ENCODE assay signal across 21 cellular contexts in the genomic region with DNA sequence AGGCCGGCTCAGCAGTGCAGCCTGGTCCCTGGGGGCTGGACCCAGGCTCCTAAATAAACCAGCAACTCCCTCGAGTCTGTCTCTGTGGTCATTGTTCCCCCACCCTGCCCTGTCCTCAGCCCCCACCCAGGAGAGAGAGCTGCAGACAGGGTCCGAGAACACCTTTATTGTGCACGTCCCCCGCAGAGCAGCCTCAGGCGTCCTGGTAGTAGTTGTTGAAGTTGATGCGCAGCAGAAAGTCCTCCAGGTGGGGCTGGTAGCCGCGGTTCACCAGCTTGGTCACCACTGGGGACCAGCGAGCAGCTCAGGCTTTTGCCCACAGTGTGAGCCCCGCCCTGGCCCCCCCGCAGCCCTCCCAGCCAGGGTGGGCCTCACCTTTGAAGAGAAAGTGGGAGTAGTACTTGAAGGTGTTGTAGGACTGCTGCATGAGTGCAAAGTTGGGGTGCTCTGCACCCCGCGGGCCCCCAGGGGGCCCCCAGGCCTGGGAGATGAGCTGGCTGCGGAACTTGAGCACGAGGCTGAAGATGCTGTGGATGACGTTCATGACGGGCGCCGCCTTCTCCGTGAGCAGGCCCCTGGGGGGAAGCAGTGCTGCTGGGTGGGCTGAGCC.
"Had no signal": no experiment of that assay in that cellular context is flagged by ENCODE, and none has a peak within 500 bp of the region (broad histone marks: within the 10 kb centered on the region; RNA-seq: fewer than 3 reads in every experiment).

No MANE protein-coding gene starts in this region.

- ATAC-seq: activated CD4-positive, alpha-beta T cell treated with anti-CD3 and anti-CD28 coated beads for 36 hours; activated CD8-positive, alpha-beta T cell treated with anti-CD3 and anti-CD28 coated beads, Interleukin-2, amount 10 ng/mL, durations not matched to agents 7 days and 5 days; activated T-helper 17 cell treated with anti-CD3 and anti-CD28 coated beads, Interleukin-2, amount 50 U/mL, for 72 hours; gastroesophageal sphincter had no signal

- H3K27me3 Mint-ChIP-seq: activated CD4-positive, alpha-beta T cell treated with anti-CD3 and anti-CD28 coated beads for 36 hours; activated T-helper 17 cell treated with anti-CD3 and anti-CD28 coated beads, Interleukin-2, amount 50 U/mL, for 72 hours; central memory CD8-positive, alpha-beta T cell; naive thymus-derived CD8-positive, alpha-beta T cell; type B pancreatic cell had no signal

- H3K9me3 Mint-ChIP-seq: activated naive CD4-positive, alpha-beta T cell treated with anti-CD3 and anti-CD28 coated beads for 36 hours; activated T-helper 17 cell treated with anti-CD3 and anti-CD28 coated beads, Interleukin-2, amount 50 U/mL, for 72 hours; central memory CD8-positive, alpha-beta T cell; naive thymus-derived CD8-positive, alpha-beta T cell; type B pancreatic cell had no signal

- H3K27ac Mint-ChIP-seq: activated CD4-positive, alpha-beta T cell treated with anti-CD3 and anti-CD28 coated beads for 36 hours; activated CD8-positive, alpha-beta T cell treated with anti-CD3 and anti-CD28 coated beads, Interleukin-2, amount 10 ng/mL, durations not matched to agents 7 days and 5 days; activated naive CD4-positive, alpha-beta T cell treated with anti-CD3 and anti-CD28 coated beads for 36 hours; activated T-helper 17 cell treated with anti-CD3 and anti-CD28 coated beads, Interleukin-2, amount 50 U/mL, for 72 hours; type B pancreatic cell had no signal

- H3K4me1 ChIP-seq: adrenal gland, prostate gland, spleen had no signal

- H3K27me3 ChIP-seq: adrenal gland, gastroesophageal sphincter, right lobe of liver, spleen had no signal

- H3K4me3 ChIP-seq: adrenal gland, gastroesophageal sphincter, prostate gland, right lobe of liver, spleen had no signal

- DNase-seq: activated CD4-positive, alpha-beta T cell treated with anti-CD3 and anti-CD28 coated beads for 36 hours; activated CD8-positive, alpha-beta T cell treated with anti-CD3 and anti-CD28 coated beads, Interleukin-2, amount 10 ng/mL, durations not matched to agents 7 days and 5 days; activated naive CD4-positive, alpha-beta T cell treated with anti-CD3 and anti-CD28 coated beads for 36 hours; adrenal gland; cortex of kidney; effector memory CD4-positive, alpha-beta T cell; hippocampal formation; occipital lobe; spleen; stimulated activated CD4-positive, alpha-beta T cell treated with anti-CD3 and anti-CD28 coated beads, Interleukin-1b, Interleukin-23, amount 100 ng/mL, for 48 hours; stimulated activated naive CD4-positive, alpha-beta T cell; SW 1271; T-helper 9 cell had no signal

- H3K4me3 Mint-ChIP-seq: activated CD4-positive, alpha-beta T cell treated with anti-CD3 and anti-CD28 coated beads for 36 hours; activated CD8-positive, alpha-beta T cell treated with anti-CD3 and anti-CD28 coated beads, Interleukin-2, amount 10 ng/mL, durations not matched to agents 7 days and 5 days; activated naive CD4-positive, alpha-beta T cell treated with anti-CD3 and anti-CD28 coated beads for 36 hours; activated T-helper 17 cell treated with anti-CD3 and anti-CD28 coated beads, Interleukin-2, amount 50 U/mL, for 72 hours; central memory CD8-positive, alpha-beta T cell; naive thymus-derived CD8-positive, alpha-beta T cell; type B pancreatic cell had no signal

- H3K9me3 ChIP-seq: adrenal gland, gastroesophageal sphincter, prostate gland, right lobe of liver, spleen had no signal

- H3K27ac ChIP-seq: adrenal gland, epithelial cell of prostate, gastroesophageal sphincter, prostate gland, right lobe of liver, spleen had no signal

- H3K4me1 Mint-ChIP-seq: activated CD4-positive, alpha-beta T cell treated with anti-CD3 and anti-CD28 coated beads for 36 hours had no signal
